ENCODE assay signal across 8 cellular contexts in genomic region chr14:35403085-35403396, GRCh38. TPM values are rescaled to one million over a fixed set of nuclear protein-coding genes. Genes with fewer than 3 reads are reported as not detected.
A peak's percentile ranks its signal among the peaks of the same experiment; 100 is the strongest.
DNase-seq lines count a peak whose midpoint lies in the region; ATAC-seq, FAIRE-seq and TF ChIP-seq lines count a peak whose summit lies in the region.

No MANE protein-coding gene starts in this region.

- TF ChIP-seq CTCF in GM12864 (IDR thresholded peaks at IDR 0.05; ENCODE audit: low read depth, low read length, missing control alignments): no peak
- no peak for TF ChIP-seq CTCF in upper lobe of right lung (IDR thresholded peaks at IDR 0.05)

- H3K4me1 Mint-ChIP-seq in naive thymus-derived CD4-positive, alpha-beta T cell: peaks cover 31 to 75% (median 62%) of the 10 kb centered on the region in 7 donors

- H3K9me3 ChIP-seq in naive thymus-derived CD4-positive, alpha-beta T cell (ENCODE audit: control insufficient read depth in 2 of 3, low read length in 3 of 3): no peaks in the 10 kb centered on the region
- H3K9me3 ChIP-seq in upper lobe of right lung: no peaks in the 10 kb centered on the region

- peaks cover 5 to 40% (median 31%) of the 10 kb centered on the region in 5 donors for H3K36me3 Mint-ChIP-seq in naive thymus-derived CD4-positive, alpha-beta T cell

- H3K27ac ChIP-seq in naive thymus-derived CD4-positive, alpha-beta T cell (ENCODE audit: low read depth, low read length): peak overlapping the region; percentile 96
- H3K27ac ChIP-seq in upper lobe of right lung: peak overlapping the region; percentile 100

- CTCF ChIA-PET in naive thymus-derived CD4-positive, alpha-beta T cell (lab: Charles Lee): interaction anchor here (1.1 to 5.1 kb wide), 4 partner anchors 12 to 262 kb away, joined by 3 to 47 read pairs (median 3); partner anchors contain the start of gene PSMA6

- no peak for ATAC-seq in naive thymus-derived CD4-positive, alpha-beta T cell
- ATAC-seq in upper lobe of right lung: peak; percentile 2
- no peak for ATAC-seq in GM18909 (IDR thresholded peaks at IDR 0.05; ENCODE audit: poor library complexity, unreplicated experiment)

- H3K27ac Mint-ChIP-seq in naive thymus-derived CD4-positive, alpha-beta T cell: peak overlapping the region; percentile 95 to 99 (median 98)

- H3K36me3 ChIP-seq in naive thymus-derived CD4-positive, alpha-beta T cell (ENCODE audit: control insufficient read depth in 2 of 3, insufficient read depth in 3 of 3, low read length in 3 of 3): peaks cover 21 to 38% (median 31%) of the 10 kb centered on the region in 3 experiments
- H3K36me3 ChIP-seq in upper lobe of right lung: peaks cover 46% of the 10 kb centered on the region

- H3K9me3 Mint-ChIP-seq in naive thymus-derived CD4-positive, alpha-beta T cell: peaks cover 0 to 3% (median 0%) of the 10 kb centered on the region in 11 donors

- DNase-seq in GM12864 (ENCODE audit: low read depth): no peak
- DNase-seq in activated CD4-positive, CD25-positive, alpha-beta regulatory T cell treated with anti-CD3 and anti-CD28 coated beads, Interleukin-2, amount 50 U/mL, for 72 hours: peak; percentile 47
- peak; percentile 43 for DNase-seq in effector CD8-positive, alpha-beta T cell (lab: John Stamatoyannopoulos, UW)
- peak in 3 of 9 donors; percentile 21 to 67 (median 30) for DNase-seq in naive thymus-derived CD4-positive, alpha-beta T cell
- peak; percentile 76 for DNase-seq in upper lobe of right lung
- DNase-seq in NCI-H69 (lab: John Stamatoyannopoulos, UW): no peak
- no peak for DNase-seq in GM12891 (ENCODE audit: insufficient read length, low spot score)

- H3K27me3 Mint-ChIP-seq in naive thymus-derived CD4-positive, alpha-beta T cell: peaks cover 0 to 2% (median 0%) of the 10 kb centered on the region in 5 donors

- H3K4me3 ChIP-seq in GM12864 (ENCODE audit: low read depth, low read length) (peak overlapping the region; percentile 92), upper lobe of right lung (peak overlapping the region; percentile 97)
- H3K4me3 ChIP-seq in naive thymus-derived CD4-positive, alpha-beta T cell (ENCODE audit: low read length): peak overlapping the region; percentile 71

- intact Hi-C loops in naive thymus-derived CD4-positive, alpha-beta T cell (cut with micrococcal nuclease): loop anchor here (2.0 to 10.0 kb wide), 7 partner anchors 32 to 941 kb away; partner anchors contain the start of genes BRMS1L (in 1 of the 2), CFL2 (in 1 of the 2), EAPP (in 1 of the 2) and MBIP (in 1 of the 2)
- intact Hi-C loops in upper lobe of right lung (cut with DNase I): loop anchor here (5.0 to 10.0 kb wide), 2 partner anchors 66 to 108 kb away; partner anchors contain the start of gene PSMA6

- no peak for TF ChIP-seq POLR2A in GM12891 (IDR thresholded peaks at IDR 0.05; ENCODE audit: low read depth, low read length)

- H3K4me3 Mint-ChIP-seq in naive thymus-derived CD4-positive, alpha-beta T cell: peak overlapping the region; percentile 92 to 96 (median 94)

- POLR2A ChIA-PET in naive thymus-derived CD4-positive, alpha-beta T cell (lab: Charles Lee): interaction anchor here (0.8 to 6.4 kb wide), 16 partner anchors 10 to 420 kb away, joined by 3 to 110 read pairs (median 14); partner anchors contain the start of genes FAM177A1, PPP2R3C, PRORP and PSMA6

- FAIRE-seq in GM12891 (lab: Jason Lieb, UNC): no peak

- no peaks in the 10 kb centered on the region for H3K27me3 ChIP-seq in naive thymus-derived CD4-positive, alpha-beta T cell (ENCODE audit: control insufficient read depth in 2 of 2, insufficient read depth in 2 of 2, low read length in 2 of 2)
- no peaks in the 10 kb centered on the region for H3K27me3 ChIP-seq in upper lobe of right lung

- peaks cover 42 to 43% of the 10 kb centered on the region in 2 donors for H3K4me1 ChIP-seq in naive thymus-derived CD4-positive, alpha-beta T cell (ENCODE audit: control insufficient read depth in 2 of 2, insufficient read depth in 2 of 2, low read length in 2 of 2)
- peaks cover 57% of the 10 kb centered on the region for H3K4me1 ChIP-seq in upper lobe of right lung

TF ChIP-seq in GM12891, 5 proteins besides CTCF, POLR2A, EP300 and RAD21:
- TF ChIP-seq POLR2AphosphoS5 (IDR thresholded peaks at IDR 0.05; ENCODE audit: low read depth, low read length) (no peak), TAF1 (IDR thresholded peaks at IDR 0.05; ENCODE audit: low read depth, low read length) (no peak), PAX5 (IDR thresholded peaks at IDR 0.05; ENCODE audit: insufficient read depth, low read length, severe bottlenecking) (no peak)

RNA-seq across cellular contexts. Expression of gene NFKBIA, which starts 1.5 kb away (rescaled TPM):
- 1,000 to 10,000 TPM in 2 of 5 experiments, 100 to 1,000 TPM in 3; 144 to 1,533 (median 246) TPM for total RNA-seq in naive thymus-derived CD4-positive, alpha-beta T cell
- 100 to 1,000 TPM; 202 to 280 TPM for polyA plus RNA-seq in naive thymus-derived CD4-positive, alpha-beta T cell
- 361 TPM for total RNA-seq in upper lobe of right lung
- polyA plus RNA-seq in GM12891 (2012; ENCODE audit: low read depth, missing spikeins): 204 TPM

Comparison
In these comparisons a context has a peak if more than half of its experiments do, and no peak if none do; other contexts are left out.
1. DNase-seq: peak in activated CD4-positive, CD25-positive, alpha-beta regulatory T cell treated with anti-CD3 and anti-CD28 coated beads, Interleukin-2, amount 50 U/mL, for 72 hours (single experiment), effector CD8-positive, alpha-beta T cell (single experiment) and upper lobe of right lung (single experiment); none in GM12864 (single experiment), NCI-H69 (single experiment) and GM12891 (single experiment).
2. Peak in every context shown above with its lines, with median percentiles within 50 percentile points of each other: H3K4me3 ChIP-seq.